29 cellular contexts compared by ENCODE assay signal in the genomic region with DNA sequence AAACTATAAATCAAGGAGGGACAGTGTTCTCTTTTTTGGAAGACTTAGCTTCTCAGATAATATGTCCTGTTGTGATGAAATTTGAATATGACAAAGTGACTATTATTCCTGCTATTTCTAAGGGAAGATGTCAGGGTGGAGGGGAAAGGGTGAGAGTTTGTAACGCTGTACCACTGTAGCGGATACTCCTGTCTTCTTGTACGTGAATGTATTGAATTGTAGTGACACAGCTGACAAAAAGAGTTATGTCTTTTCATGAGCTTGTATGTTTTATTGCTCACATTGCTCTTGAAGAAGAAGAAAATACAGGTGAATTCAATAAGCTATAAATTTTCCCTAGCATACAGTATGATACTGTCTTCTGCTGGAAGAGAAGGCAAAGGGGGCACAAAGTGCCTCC.
"Had no signal": no experiment of that assay in that cellular context is flagged by ENCODE, and none has a peak within 500 bp of the region (broad histone marks: within the 10 kb centered on the region; RNA-seq: fewer than 3 reads in every experiment).

No MANE protein-coding gene starts in this region.

- FAIRE-seq: colon, endometrium, endothelial cell of umbilical vein, frontal cortex had no signal

- H3K27me3 Mint-ChIP-seq: dendritic cell treated with granulocyte-macrophage colony-stimulating factor and Interleukin-4, amounts not matched to agents 40 ng/mL and 50 ng/mL, for 4 days; effector memory CD8-positive, alpha-beta T cell had no signal

- DNase-seq: colonic mucosa; cortex of kidney; dermis blood vessel endothelial cell; dorsolateral prefrontal cortex; effector CD4-positive, alpha-beta T cell; effector CD8-positive, alpha-beta T cell; effector memory CD4-positive, alpha-beta T cell; effector memory CD8-positive, alpha-beta T cell; endodermal cell; erythroblast; esophagus squamous epithelium; foreskin fibroblast; foreskin keratinocyte; foreskin melanocyte; gastrocnemius medialis; glutamatergic neuron; head of caudate nucleus; heart left ventricle; heart right ventricle had no signal

- H3K36me3 ChIP-seq: colonic mucosa, esophagus muscularis mucosa, esophagus squamous epithelium, gastrocnemius medialis, gastroesophageal sphincter, heart left ventricle, heart right ventricle had no signal

- H3K27ac ChIP-seq: colonic mucosa, coronary artery, dorsolateral prefrontal cortex, epithelial cell of prostate, esophagus muscularis mucosa, esophagus squamous epithelium, foreskin keratinocyte, gastrocnemius medialis, gastroesophageal sphincter, heart left ventricle, heart right ventricle had no signal

- H3K4me3 ChIP-seq: colonic mucosa, coronary artery, dorsolateral prefrontal cortex, esophagus muscularis mucosa, esophagus squamous epithelium, gastrocnemius medialis, gastroesophageal sphincter, heart left ventricle, heart right ventricle had no signal

- H3K9me3 ChIP-seq: colonic mucosa, esophagus muscularis mucosa, esophagus squamous epithelium, gastrocnemius medialis, gastroesophageal sphincter had no signal

- H3K4me1 ChIP-seq: colonic mucosa, esophagus muscularis mucosa, esophagus squamous epithelium, foreskin keratinocyte, gastrocnemius medialis, gastroesophageal sphincter, heart left ventricle, heart right ventricle had no signal

- H3K9me3 Mint-ChIP-seq: dendritic cell treated with granulocyte-macrophage colony-stimulating factor and Interleukin-4, amounts not matched to agents 40 ng/mL and 50 ng/mL, for 4 days; endodermal cell had no signal

- H3K27ac Mint-ChIP-seq: dendritic cell treated with granulocyte-macrophage colony-stimulating factor and Interleukin-4, amounts not matched to agents 40 ng/mL and 50 ng/mL, for 4 days; effector memory CD8-positive, alpha-beta T cell; endodermal cell had no signal

- H3K27me3 ChIP-seq: colonic mucosa, esophagus muscularis mucosa, esophagus squamous epithelium, foreskin keratinocyte, gastrocnemius medialis, gastroesophageal sphincter, heart left ventricle, heart right ventricle had no signal

- ATAC-seq: effector memory CD8-positive, alpha-beta T cell; esophagus mucosa; foreskin keratinocyte; gastrocnemius medialis; gastroesophageal sphincter; heart left ventricle; heart right ventricle had no signal

- H3K4me3 Mint-ChIP-seq: dendritic cell treated with granulocyte-macrophage colony-stimulating factor and Interleukin-4, amounts not matched to agents 40 ng/mL and 50 ng/mL, for 4 days; effector memory CD8-positive, alpha-beta T cell; endodermal cell had no signal
